13 cellular contexts compared by ENCODE assay signal in genomic region chr3:63625161-63625560, GRCh38. TPM values are rescaled to one million over a fixed set of nuclear protein-coding genes. Genes with fewer than 3 reads are reported as not detected.
DNase-seq lines count a peak whose midpoint lies in the region; ATAC-seq and TF ChIP-seq lines count a peak whose summit lies in the region.
"Had no signal": no experiment of that assay in that cellular context is flagged by ENCODE, and none has a peak within 500 bp of the region (broad histone marks: within the 10 kb centered on the region; RNA-seq: fewer than 3 reads in every experiment).

No MANE protein-coding gene starts in this region.

- H3K9ac ChIP-seq in PC-3 (ENCODE audit: low read length), result no peak overlapping the region

- no peak overlapping the region for H2AFZ ChIP-seq in PC-3 (ENCODE audit: low read length)
- H2AFZ ChIP-seq: PC-9 had no signal

- ATAC-seq in Right ventricle myocardium superior (ENCODE audit: poor library complexity) (peak; percentile 39), right cardiac atrium (no peak), PC-3 (peak; percentile 37; the same call in 1 of the 2 replicates), HG03135 (IDR thresholded peaks at IDR 0.05; ENCODE audit: unreplicated experiment) (no peak)
- ATAC-seq: HepG2 had no signal

- H3K9me3 ChIP-seq in right cardiac atrium (ENCODE audit: control insufficient read depth, low read length) (no peaks in the 10 kb centered on the region), PC-3 (ENCODE audit: low read length) (no peaks in the 10 kb centered on the region), prostate gland (no peaks in the 10 kb centered on the region)

- 5% methylated on average over 4 of the region's 4 CpGs for WGBS in right cardiac atrium
- 5% methylated on average over 4 of the region's 4 CpGs for WGBS in prostate gland

- H3K27ac ChIP-seq in right cardiac atrium (ENCODE audit: low read length) (no peak overlapping the region), PC-3 (ENCODE audit: low read length) (no peak overlapping the region), prostate gland (no peak overlapping the region)
- H3K27ac ChIP-seq: PC-9 had no signal

- H3K27me3 ChIP-seq in right cardiac atrium (ENCODE audit: control insufficient read depth, insufficient read depth) (no peaks in the 10 kb centered on the region), PC-3 (ENCODE audit: low read length) (peaks cover 8% of the 10 kb centered on the region; the same call in 1 of the 2 replicates), prostate gland (replicated peaks; ENCODE audit: insufficient read depth) (no peaks in the 10 kb centered on the region)

- H3K4me1 ChIP-seq in right cardiac atrium (ENCODE audit: control insufficient read depth, insufficient read depth, low read length) (peaks cover 1% of the 10 kb centered on the region), PC-3 (ENCODE audit: insufficient read depth, low read length) (no peaks in the 10 kb centered on the region), prostate gland (replicated peaks) (no peaks in the 10 kb centered on the region)

- H3K36me3 ChIP-seq in PC-3 (ENCODE audit: low read depth, low read length) (no peaks in the 10 kb centered on the region), prostate gland (no peaks in the 10 kb centered on the region)

- BruUV-seq in PC-3 (replicated peaks; lab: Mats Ljungman, UMichigan), result no TSS peak

- DNase-seq in Right ventricle myocardium superior, result no peak
- DNase-seq in right cardiac atrium, result no peak
- peak; percentile 57 for DNase-seq in PC-3
- peak; percentile 84 for DNase-seq in fibroblast of mammary gland (ENCODE audit: low read depth)
- DNase-seq in middle frontal gyrus (ENCODE audit: extremely low spot score, low spot score), result no peak
- no peak for DNase-seq in prostate gland (ENCODE audit: low spot score)
- DNase-seq in activated CD4-positive, alpha-beta T cell treated with anti-CD3 and anti-CD28 coated beads for 1 hour, result no peak
- DNase-seq: cerebellar nuclear complex, islet precursor cell had no signal

- H3K4me3 ChIP-seq in right cardiac atrium (ENCODE audit: low read length) (no peak overlapping the region), PC-3 (ENCODE audit: low read length) (no peak overlapping the region), fibroblast of mammary gland (ENCODE audit: control insufficient read depth, low read depth, low read length) (no peak overlapping the region), prostate gland (no peak overlapping the region)
- H3K4me3 ChIP-seq: PC-9 had no signal

- H3K79me2 ChIP-seq in PC-3 (ENCODE audit: low read length), result no peaks in the 10 kb centered on the region

- H3K9me2 ChIP-seq in PC-3 (replicated peaks; ENCODE audit: low read length), result no peaks in the 10 kb centered on the region

- CTCF ChIA-PET in PC-3 (lab: Charles Lee), result no interaction called here

- intact Hi-C loops in Right ventricle myocardium superior (cut with DNase I), result no loop called here
- intact Hi-C loops in right cardiac atrium (cut with DNase I), result no loop called here
- intact Hi-C loops in PC-3 (cut with micrococcal nuclease), result no loop called here
- intact Hi-C loops in prostate gland (cut with DNase I), result no loop called here

- no peak for TF ChIP-seq CTCF in PC-3 (conservative IDR thresholded peaks at IDR 0.05; ENCODE audit: low read depth, low read length)
- no peak for TF ChIP-seq CTCF in fibroblast of mammary gland (conservative IDR thresholded peaks at IDR 0.05; ENCODE audit: control insufficient read depth, insufficient read depth, low read depth, low read length)
- TF ChIP-seq CTCF in prostate gland (IDR thresholded peaks at IDR 0.05), result no peak

- no peaks in the 10 kb centered on the region for H3F3A ChIP-seq in PC-3 (ENCODE audit: low read length, unreplicated experiment)

- POLR2A ChIA-PET in PC-3 (lab: Charles Lee; ENCODE audit: unreplicated experiment), result no interaction called here

- no peak overlapping the region for H3K4me2 ChIP-seq in PC-3 (ENCODE audit: low read length)
- H3K4me2 ChIP-seq: PC-9 had no signal

- H4K20me1 ChIP-seq in PC-3 (ENCODE audit: low read length), result no peaks in the 10 kb centered on the region

- TF ChIP-seq POLR2A in prostate gland (IDR thresholded peaks at IDR 0.05), result no peak

RNA-seq across cellular contexts. Expression of gene SNTN, which starts 27.3 kb away (rescaled TPM):
- total RNA-seq in Right ventricle myocardium superior (not detected), right cardiac atrium (not detected), PC-3 (2014; rRNA removed) (not detected in 2 replicates), prostate gland (not detected)
- polyA plus RNA-seq in right cardiac atrium, result not detected
- total RNA-seq: HepG2, PC-9, temporal lobe had no signal
- polyA plus RNA-seq: HepG2 had no signal

Comparison
In these comparisons a context has a peak if more than half of its experiments do, and no peak if none do; other contexts are left out.
1. ATAC-seq: peak in Right ventricle myocardium superior (single experiment) and PC-3 (single experiment); none in right cardiac atrium (0 of 2) and HG03135 (single experiment).
2. DNase-seq: peak in PC-3 (single experiment) and fibroblast of mammary gland (single experiment); none in Right ventricle myocardium superior (single experiment), right cardiac atrium (0 of 3), middle frontal gyrus (single experiment), prostate gland (single experiment) and activated CD4-positive, alpha-beta T cell treated with anti-CD3 and anti-CD28 coated beads for 1 hour (single experiment).